17 cellular contexts compared by ENCODE assay signal in genomic region chr6:161127071-161127740, GRCh38.
"Had no signal": no experiment of that assay in that cellular context is flagged by ENCODE, and none has a peak within 500 bp of the region (broad histone marks: within the 10 kb centered on the region; RNA-seq: fewer than 3 reads in every experiment).

No MANE protein-coding gene starts in this region.

- H3K27me3 ChIP-seq: ascending aorta, breast epithelium, esophagus muscularis mucosa, gastroesophageal sphincter, heart left ventricle, suprapubic skin, upper lobe of left lung had no signal

- H3K4me1 ChIP-seq: ascending aorta, breast epithelium, gastroesophageal sphincter, suprapubic skin, upper lobe of left lung had no signal

- ATAC-seq: gastroesophageal sphincter, heart left ventricle, left ventricle myocardium superior had no signal

- H3K27ac ChIP-seq: ascending aorta, breast epithelium, coronary artery, esophagus muscularis mucosa, gastroesophageal sphincter, heart left ventricle, suprapubic skin, upper lobe of left lung, WERI-Rb-1 had no signal

- H3K36me3 ChIP-seq: breast epithelium had no signal

- H3K4me3 ChIP-seq: ascending aorta, breast epithelium, coronary artery, esophagus muscularis mucosa, gastroesophageal sphincter, heart left ventricle, suprapubic skin, upper lobe of left lung had no signal

- H3K4me3 Mint-ChIP-seq: nephron progenitor cell had no signal

- H3K27ac Mint-ChIP-seq: nephron progenitor cell had no signal

- DNase-seq: activated CD4-positive, alpha-beta T cell treated with anti-CD3 and anti-CD28 coated beads for 4 hours; activated naive CD4-positive, alpha-beta T cell treated with Interleukin-2 at 50 U/mL for 16 hours; heart left ventricle; left ventricle myocardium superior; nephron progenitor cell; occipital lobe; stimulated activated CD4-positive, alpha-beta T cell treated with anti-CD3 and anti-CD28 coated beads, Interleukin-2, amount 100 ng/mL, for 24 hours; stimulated activated naive CD4-positive, alpha-beta T cell treated with Interleukin-2 at 50 U/mL for 16 hours; SW 1271; WERI-Rb-1 had no signal

- H3K4me1 Mint-ChIP-seq: nephron progenitor cell had no signal
